In genomic region chr19:15368051-15368632, GRCh38 we compare ENCODE assay signal across 1 cellular context.
TF ChIP-seq lines count a peak whose summit lies in the region.

No MANE protein-coding gene starts in this region.

TF ChIP-seq in K562, 482 proteins besides CTCF, POLR2A, EP300 and RAD21:
- TF ChIP-seq SUPT5H (IDR thresholded peaks at IDR 0.05) (peak; percentile 23; the same call in 1 of the 2 replicates), POLR2G (IDR thresholded peaks at IDR 0.05; ENCODE audit: low read depth, low read length) (peak; percentile 37; the same call in 1 of the 2 replicates)
- TF ChIP-seq, protein P1, sequence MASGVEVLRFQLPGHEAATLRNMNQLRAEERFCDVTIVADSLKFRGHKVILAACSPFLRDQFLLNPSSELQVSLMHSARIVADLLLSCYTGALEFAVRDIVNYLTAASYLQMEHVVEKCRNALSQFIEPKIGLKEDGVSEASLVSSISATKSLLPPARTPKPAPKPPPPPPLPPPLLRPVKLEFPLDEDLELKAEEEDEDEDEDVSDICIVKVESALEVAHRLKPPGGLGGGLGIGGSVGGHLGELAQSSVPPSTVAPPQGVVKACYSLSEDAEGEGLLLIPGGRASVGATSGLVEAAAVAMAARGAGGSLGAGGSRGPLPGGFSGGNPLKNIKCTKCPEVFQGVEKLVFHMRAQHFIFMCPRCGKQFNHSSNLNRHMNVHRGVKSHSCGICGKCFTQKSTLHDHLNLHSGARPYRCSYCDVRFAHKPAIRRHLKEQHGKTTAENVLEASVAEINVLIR (CRISPR knock-in tag; IDR thresholded peaks at IDR 0.05), result no peak
TF ChIP-seq in K562: peak in this region for 2.
